In genomic region chr3:18681946-18682345, GRCh38 we compare ENCODE assay signal across 17 cellular contexts.
"Had no signal": no experiment of that assay in that cellular context is flagged by ENCODE, and none has a peak within 500 bp of the region (broad histone marks: within the 10 kb centered on the region; RNA-seq: fewer than 3 reads in every experiment).

No MANE protein-coding gene starts in this region.

- H3K27ac Mint-ChIP-seq: endodermal cell, mesothelial cell of epicardium, nephron progenitor cell, WTC11 had no signal

- H3K4me3 Mint-ChIP-seq: activated naive CD8-positive, alpha-beta T cell; endodermal cell; mesothelial cell of epicardium; nephron progenitor cell; WTC11 had no signal

- H3K36me3 Mint-ChIP-seq: mesothelial cell of epicardium had no signal

- DNase-seq: activated CD4-positive, alpha-beta T cell treated with anti-CD3 and anti-CD28 coated beads for 48 hours; amygdala; endodermal cell; foreskin melanocyte; glutamatergic neuron; hippocampal formation; nephron progenitor cell; nucleus accumbens; Right ventricle myocardium superior; spleen; stimulated activated CD8-positive, alpha-beta memory T cell treated with anti-CD3 and anti-CD28 coated beads, Interleukin-4, amount 100 ng/mL, for 48 hours; stimulated activated naive CD4-positive, alpha-beta T cell treated with Interleukin-2 at 50 U/mL for 16 hours; SW 1271 had no signal

- H3K4me1 Mint-ChIP-seq: nephron progenitor cell had no signal

- ATAC-seq: left lobe of liver, WTC11 had no signal

- H3K27me3 Mint-ChIP-seq: activated naive CD8-positive, alpha-beta T cell had no signal

- H3K9me3 Mint-ChIP-seq: nephron progenitor cell had no signal
